8 cellular contexts compared by ENCODE assay signal in the genomic region with DNA sequence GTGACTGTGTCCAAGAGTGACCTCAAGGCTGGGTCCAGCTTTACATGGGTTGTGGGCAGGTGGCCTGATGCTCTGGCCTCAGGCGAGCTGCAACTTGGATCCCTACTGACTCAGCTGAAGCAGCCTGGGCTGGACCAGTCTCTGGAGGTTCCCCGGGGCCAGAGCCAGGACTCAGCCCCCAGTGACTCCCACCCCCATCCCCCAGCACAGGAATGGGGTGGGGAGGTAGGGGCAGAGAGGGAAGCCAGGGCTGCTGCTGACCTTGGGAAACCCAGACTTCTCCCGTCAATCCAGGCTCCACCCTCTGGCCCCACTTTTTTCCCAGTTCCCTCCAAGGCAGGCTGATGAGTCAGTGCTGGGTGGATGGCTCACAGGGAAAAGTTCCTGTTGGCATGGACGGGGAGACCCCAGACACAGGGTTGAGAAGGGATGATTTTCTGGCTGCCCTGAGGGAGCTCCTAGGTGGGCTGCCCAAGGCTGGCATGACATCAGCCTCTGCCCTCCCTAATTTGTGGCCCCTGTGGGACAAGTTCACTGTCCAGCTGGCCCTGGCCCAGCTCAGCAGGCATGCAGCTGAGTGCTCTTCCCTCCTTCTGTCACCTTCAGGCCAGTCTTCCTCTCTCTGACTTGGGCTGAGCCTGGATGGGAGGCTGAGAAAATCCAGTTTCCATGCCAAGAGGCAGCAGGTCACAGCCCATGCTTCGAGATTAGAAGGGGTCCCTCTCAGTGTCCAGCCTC. TPM values are rescaled to one million over a fixed set of nuclear protein-coding genes. Genes with fewer than 3 reads are reported as not detected.
DNase-seq lines count a peak whose midpoint lies in the region; ATAC-seq, FAIRE-seq and TF ChIP-seq lines count a peak whose summit lies in the region.

No MANE protein-coding gene starts in this region.

- peak; percentile 99 for FAIRE-seq in endothelial cell of umbilical vein (lab: Jason Lieb, UNC)

- intact Hi-C loops in endothelial cell of umbilical vein (cut with micrococcal nuclease): loop anchor here (1.0 to 10.0 kb wide), 5 partner anchors 11 to 1089 kb away; a partner anchor contains a TSS

- H3K9ac ChIP-seq in endothelial cell of umbilical vein (replicated peaks; ENCODE audit: extremely low read depth, insufficient read depth, low read length) (peak overlapping the region; percentile 64), mucosa of stomach (ENCODE audit: low read length) (peak overlapping the region; percentile 99)

- POLR2A ChIA-PET in endothelial cell of umbilical vein (lab: Charles Lee): interaction anchor here (1.1 to 4.1 kb wide), 2 partner anchors 10 to 22 kb away, joined by 3 to 27 read pairs; no protein-coding TSS in a partner anchor

- peak overlapping the region in 2 of 3 experiments; percentile 20 to 69 for H3K4me3 ChIP-seq in endothelial cell of umbilical vein (replicated peaks in 1 of 3; ENCODE audit: insufficient read depth in 1 of 3, low read depth in 1 of 3, low read length in 3 of 3)
- peak overlapping the region; percentile 98 for H3K4me3 ChIP-seq in mucosa of stomach (ENCODE audit: low read length)

- H3K27me3 Mint-ChIP-seq in activated naive CD4-positive, alpha-beta T cell treated with anti-CD3 and anti-CD28 coated beads, Interleukin-2, amount 50 U/mL, for 24 hours: no peaks in the 10 kb centered on the region

- no peak for TF ChIP-seq POLR2A in endothelial cell of umbilical vein (IDR thresholded peaks at IDR 0.05; ENCODE audit: low read depth, low read length)

- peak overlapping the region; percentile 95 for H3K4me3 Mint-ChIP-seq in activated naive CD4-positive, alpha-beta T cell treated with anti-CD3 and anti-CD28 coated beads, Interleukin-2, amount 50 U/mL, for 24 hours

- ATAC-seq in SK-N-SH treated with all-trans-retinoic acid at 6 μM for 48 hours: peak; percentile 58
- ATAC-seq in GM18870 (IDR thresholded peaks at IDR 0.05; ENCODE audit: unreplicated experiment): no peak
- ATAC-seq in GM21515 (IDR thresholded peaks at IDR 0.05; ENCODE audit: unreplicated experiment): no peak

- peaks cover 58% of the 10 kb centered on the region for H3K79me2 ChIP-seq in endothelial cell of umbilical vein (ENCODE audit: control insufficient read depth, insufficient read depth, low read length)

- peak overlapping the region; percentile 90 for H3K27ac ChIP-seq in endothelial cell of umbilical vein (ENCODE audit: insufficient read depth, low read depth, low read length)

- no peak for TF ChIP-seq CTCF in endothelial cell of umbilical vein (IDR thresholded peaks at IDR 0.05; ENCODE audit: extremely low read depth in 1 of 2, insufficient read depth in 1 of 2, low read depth in 1 of 2, low read length in 2 of 2)

- peak overlapping the region; percentile 98 for H3K27ac Mint-ChIP-seq in activated naive CD4-positive, alpha-beta T cell treated with anti-CD3 and anti-CD28 coated beads, Interleukin-2, amount 50 U/mL, for 24 hours

- peaks cover 78% of the 10 kb centered on the region for H3K4me1 ChIP-seq in endothelial cell of umbilical vein (ENCODE audit: control insufficient read depth, extremely low read depth, insufficient read depth, low read length)
- H3K4me1 ChIP-seq in mucosa of stomach (ENCODE audit: control insufficient read depth, insufficient read depth, low read length): peaks cover 68% of the 10 kb centered on the region

- CTCF ChIA-PET in endothelial cell of umbilical vein (lab: Charles Lee): interaction anchor here (0.6 to 8.9 kb wide), 5 partner anchors 9 to 1334 kb away, joined by 3 to 158 read pairs (median 8); no protein-coding TSS in a partner anchor

- H3K27me3 ChIP-seq in endothelial cell of umbilical vein (ENCODE audit: control insufficient read depth in 2 of 2, insufficient read depth in 2 of 2, low read length in 2 of 2) (no peaks in the 10 kb centered on the region), mucosa of stomach (ENCODE audit: control insufficient read depth, insufficient read depth, low read length) (no peaks in the 10 kb centered on the region)

- no peaks in the 10 kb centered on the region for H4K20me1 ChIP-seq in endothelial cell of umbilical vein (replicated peaks; ENCODE audit: control insufficient read depth, extremely low read depth, insufficient read depth, low read length)

- TSS peak; percentile 26 for BruUV-seq in endothelial cell of umbilical vein (replicated peaks; lab: Mats Ljungman, UMichigan)

- peaks cover 40% of the 10 kb centered on the region for H3K36me3 Mint-ChIP-seq in activated naive CD4-positive, alpha-beta T cell treated with anti-CD3 and anti-CD28 coated beads, Interleukin-2, amount 50 U/mL, for 24 hours

- no peaks in the 10 kb centered on the region for H3K9me3 Mint-ChIP-seq in activated naive CD4-positive, alpha-beta T cell treated with anti-CD3 and anti-CD28 coated beads, Interleukin-2, amount 50 U/mL, for 24 hours

- peaks cover 34% of the 10 kb centered on the region for H3K4me1 Mint-ChIP-seq in activated naive CD4-positive, alpha-beta T cell treated with anti-CD3 and anti-CD28 coated beads, Interleukin-2, amount 50 U/mL, for 24 hours

- dilution Hi-C loops in endothelial cell of umbilical vein (cut with MboI; ENCODE audit: extremely low pct_ligation_motif_present, low sequenced_read_pairs): no loop called here

- H2AFZ ChIP-seq in endothelial cell of umbilical vein (ENCODE audit: low read depth, low read length): no peak overlapping the region

- no peak for DNase-seq in activated naive CD4-positive, alpha-beta T cell treated with anti-CD3 and anti-CD28 coated beads, Interleukin-2, amount 50 U/mL, for 16 hours
- DNase-seq in endothelial cell of umbilical vein (ENCODE audit: low read depth, low spot score) (peak; percentile 86), NCI-H526 treated with DMSO at 0.1 percent for 48 hours (lab: John Stamatoyannopoulos, UW) (no peak)

- peaks cover 5 to 14% of the 10 kb centered on the region in 2 experiments for H3K36me3 ChIP-seq in endothelial cell of umbilical vein (ENCODE audit: control insufficient read depth in 2 of 2, extremely low read depth in 1 of 2, insufficient read depth in 2 of 2, low read length in 2 of 2)
- peaks cover 35% of the 10 kb centered on the region for H3K36me3 ChIP-seq in mucosa of stomach (ENCODE audit: control insufficient read depth, insufficient read depth, low read length)

- peak overlapping the region; percentile 64 for H3K4me2 ChIP-seq in endothelial cell of umbilical vein (ENCODE audit: insufficient read depth, low read length)

- no peaks in the 10 kb centered on the region for H3K9me3 ChIP-seq in endothelial cell of umbilical vein (replicated peaks; ENCODE audit: control insufficient read depth, insufficient read depth, low read length)
- no peaks in the 10 kb centered on the region for H3K9me3 ChIP-seq in mucosa of stomach (ENCODE audit: control insufficient read depth, low read length)

- H3K9me1 ChIP-seq in endothelial cell of umbilical vein (replicated peaks; ENCODE audit: control insufficient read depth, extremely low read depth, insufficient read depth, low read length): no peaks in the 10 kb centered on the region

TF ChIP-seq in endothelial cell of umbilical vein, 7 proteins besides CTCF, POLR2A, EP300 and RAD21:
- TF ChIP-seq FOS (IDR thresholded peaks at IDR 0.05; ENCODE audit: borderline replicate concordance, insufficient read depth, low read length) (peak; percentile 84), JUN (IDR thresholded peaks at IDR 0.05; ENCODE audit: borderline replicate concordance, insufficient read depth, insufficient read length, low read depth) (peak; percentile 40), MYC (IDR thresholded peaks at IDR 0.05; ENCODE audit: low read depth, low read length) (no peak)

RNA-seq across cellular contexts. Expression of a gene that starts 2.2 kb away (rescaled TPM):
- total RNA-seq in endothelial cell of umbilical vein: 6.3 and 7.5 TPM in 2 replicates
- 9.4 and 12.9 TPM in 2 replicates for polyA plus RNA-seq in endothelial cell of umbilical vein
- polyA plus RNA-seq in endothelial cell of umbilical vein (2011; cell fraction: cytosol; rRNA removed): 5.1 and 8.2 TPM in 2 replicates
- 13.2 and 14.1 TPM in 2 replicates for polyA plus RNA-seq in endothelial cell of umbilical vein (2011; cell fraction: nucleus; rRNA removed)
- polyA plus RNA-seq in endothelial cell of umbilical vein (2012): 3.3 and 3.4 TPM in 2 replicates
- 5.2 and 6.1 TPM in 2 replicates for polyA minus RNA-seq in endothelial cell of umbilical vein
- 16.2 TPM for polyA minus RNA-seq in endothelial cell of umbilical vein (2011; cell fraction: cytosol; rRNA and poly(A)+ RNA removed)
- 7.2 and 10.9 TPM in 2 replicates for polyA minus RNA-seq in endothelial cell of umbilical vein (2011; cell fraction: nucleus; rRNA and poly(A)+ RNA removed)

RNA-seq across cellular contexts. Expression of a gene that starts 37.9 kb away (rescaled TPM):
- 50.5 and 62.5 TPM in 2 replicates for total RNA-seq in endothelial cell of umbilical vein
- 24.3 and 28.0 TPM in 2 replicates for polyA plus RNA-seq in endothelial cell of umbilical vein
- 41.3 and 44.5 TPM in 2 replicates for polyA plus RNA-seq in endothelial cell of umbilical vein (2011; cell fraction: cytosol; rRNA removed)
- polyA plus RNA-seq in endothelial cell of umbilical vein (2011; cell fraction: nucleus; rRNA removed): 35.8 and 55.2 TPM in 2 replicates
- polyA plus RNA-seq in endothelial cell of umbilical vein (2012): 40.8 and 41.2 TPM in 2 replicates
- 15.7 and 16.3 TPM in 2 replicates for polyA minus RNA-seq in endothelial cell of umbilical vein
- 14.5 TPM for polyA minus RNA-seq in endothelial cell of umbilical vein (2011; cell fraction: cytosol; rRNA and poly(A)+ RNA removed)
- 17.6 and 22.2 TPM in 2 replicates for polyA minus RNA-seq in endothelial cell of umbilical vein (2011; cell fraction: nucleus; rRNA and poly(A)+ RNA removed)
